In the genomic region with DNA sequence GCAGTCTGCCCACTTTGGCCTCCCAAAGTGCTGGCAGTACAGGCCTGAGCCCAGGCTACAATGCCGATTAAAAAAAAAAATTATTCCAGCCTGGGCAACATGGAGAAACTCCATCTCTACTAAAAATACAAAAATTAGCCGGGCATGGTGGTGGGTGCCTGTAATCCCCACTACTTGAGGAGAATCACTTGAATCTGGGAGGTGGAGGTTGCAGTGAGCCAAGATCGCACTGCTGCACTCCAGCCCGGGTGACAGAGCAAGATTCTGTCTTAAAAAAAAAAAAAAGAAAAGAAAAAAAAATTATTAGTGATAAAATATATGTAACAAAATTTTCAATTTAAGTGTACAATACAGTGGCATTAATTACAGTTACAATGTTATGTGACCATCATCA, we compare ENCODE assay signal across 1 cellular context.
TF ChIP-seq lines count a peak whose summit lies in the region.

No MANE protein-coding gene starts in this region.

TF ChIP-seq in K562, 482 proteins besides CTCF, POLR2A, EP300 and RAD21:
- 0 out of 2 replicates have a peak, but pooled peaks have one; percentile 2 for TF ChIP-seq ZNF175 (CRISPR knock-in tag; IDR thresholded peaks at IDR 0.05; ENCODE audit: low read depth)
